Comparison of ENCODE assay signal across 2 cellular contexts in the genomic region with DNA sequence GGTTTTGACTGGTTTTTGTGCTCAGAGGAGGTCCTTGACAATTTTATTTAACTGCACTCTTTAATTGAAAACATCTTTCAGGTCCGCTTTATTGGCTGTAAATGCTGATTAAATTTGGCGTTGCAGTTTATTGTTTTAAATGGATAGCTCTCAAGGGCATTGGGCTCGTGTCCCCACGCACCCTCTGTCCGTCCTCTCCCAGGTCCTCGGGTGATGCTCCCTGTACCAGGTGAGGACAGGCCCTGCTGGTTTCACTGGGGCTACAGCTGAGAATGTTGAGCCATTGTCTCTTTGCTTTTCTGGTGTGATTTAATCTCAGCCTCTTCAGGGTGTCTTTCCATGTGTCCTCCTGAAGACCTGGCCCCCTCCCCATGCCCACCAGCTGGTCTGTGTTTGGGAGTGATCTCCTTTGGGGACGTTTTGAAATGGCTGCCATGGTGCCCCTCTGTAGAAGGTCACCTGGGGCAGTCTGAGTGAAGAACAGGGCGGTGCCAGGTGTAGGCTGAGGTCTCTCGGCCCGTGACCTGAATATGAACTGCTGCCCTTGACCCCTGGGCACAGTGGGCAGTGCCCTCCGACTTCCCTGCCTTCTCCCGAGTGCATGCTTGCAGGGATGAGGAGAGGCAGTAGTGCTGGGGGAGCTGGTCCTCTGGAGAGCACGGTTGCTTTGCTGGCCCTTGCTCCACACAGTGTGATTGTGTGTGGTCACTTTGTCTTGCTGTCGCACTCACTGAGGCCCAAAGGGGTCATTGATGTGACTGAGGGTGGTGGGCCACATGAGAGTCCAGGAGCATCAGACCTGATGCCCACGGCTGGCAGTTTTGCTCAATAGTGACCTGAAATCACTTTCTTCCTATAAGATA.
TF ChIP-seq lines count a peak whose summit lies in the region.

No MANE protein-coding gene starts in this region.

TF ChIP-seq in HEK293, 187 proteins besides CTCF, POLR2A, EP300 and RAD21:
- TF ChIP-seq ZEB2 (tag by site-specific recombination; IDR thresholded peaks at IDR 0.05) (no peak), HIC1 (tag by site-specific recombination; IDR thresholded peaks at IDR 0.05) (peak; percentile 37; the same call in 1 of the 2 replicates), GLIS1 (tag by site-specific recombination; IDR thresholded peaks at IDR 0.05) (0 out of 2 replicates have a peak, but pooled peaks have one; percentile 9)

TF ChIP-seq in HepG2, 621 proteins besides CTCF, POLR2A, EP300 and RAD21 (continues in another document):
- TF ChIP-seq NR2F6 (IDR thresholded peaks at IDR 0.05) = peak; percentile 82; the same call in 1 of the 2 replicates
- TF ChIP-seq NR2F6 (CRISPR knock-in tag; IDR thresholded peaks at IDR 0.05) = peak; percentile 86
- TF ChIP-seq SMARCE1 (IDR thresholded peaks at IDR 0.05; ENCODE audit: borderline replicate concordance) = no peak
- TF ChIP-seq AGO2 (optimal IDR thresholded peaks at IDR 0.05; ENCODE audit: low read depth, low read length) = peak; percentile 71
- peak; percentile 63; the same call in 1 of the 2 replicates for TF ChIP-seq ZSCAN21 (CRISPR knock-in tag; IDR thresholded peaks at IDR 0.05; ENCODE audit: borderline replicate concordance)
- peak; percentile 31; the same call in 1 of the 2 replicates for TF ChIP-seq ZC3H4 (CRISPR knock-in tag; IDR thresholded peaks at IDR 0.05; ENCODE audit: borderline replicate concordance)
- TF ChIP-seq, protein P1, sequence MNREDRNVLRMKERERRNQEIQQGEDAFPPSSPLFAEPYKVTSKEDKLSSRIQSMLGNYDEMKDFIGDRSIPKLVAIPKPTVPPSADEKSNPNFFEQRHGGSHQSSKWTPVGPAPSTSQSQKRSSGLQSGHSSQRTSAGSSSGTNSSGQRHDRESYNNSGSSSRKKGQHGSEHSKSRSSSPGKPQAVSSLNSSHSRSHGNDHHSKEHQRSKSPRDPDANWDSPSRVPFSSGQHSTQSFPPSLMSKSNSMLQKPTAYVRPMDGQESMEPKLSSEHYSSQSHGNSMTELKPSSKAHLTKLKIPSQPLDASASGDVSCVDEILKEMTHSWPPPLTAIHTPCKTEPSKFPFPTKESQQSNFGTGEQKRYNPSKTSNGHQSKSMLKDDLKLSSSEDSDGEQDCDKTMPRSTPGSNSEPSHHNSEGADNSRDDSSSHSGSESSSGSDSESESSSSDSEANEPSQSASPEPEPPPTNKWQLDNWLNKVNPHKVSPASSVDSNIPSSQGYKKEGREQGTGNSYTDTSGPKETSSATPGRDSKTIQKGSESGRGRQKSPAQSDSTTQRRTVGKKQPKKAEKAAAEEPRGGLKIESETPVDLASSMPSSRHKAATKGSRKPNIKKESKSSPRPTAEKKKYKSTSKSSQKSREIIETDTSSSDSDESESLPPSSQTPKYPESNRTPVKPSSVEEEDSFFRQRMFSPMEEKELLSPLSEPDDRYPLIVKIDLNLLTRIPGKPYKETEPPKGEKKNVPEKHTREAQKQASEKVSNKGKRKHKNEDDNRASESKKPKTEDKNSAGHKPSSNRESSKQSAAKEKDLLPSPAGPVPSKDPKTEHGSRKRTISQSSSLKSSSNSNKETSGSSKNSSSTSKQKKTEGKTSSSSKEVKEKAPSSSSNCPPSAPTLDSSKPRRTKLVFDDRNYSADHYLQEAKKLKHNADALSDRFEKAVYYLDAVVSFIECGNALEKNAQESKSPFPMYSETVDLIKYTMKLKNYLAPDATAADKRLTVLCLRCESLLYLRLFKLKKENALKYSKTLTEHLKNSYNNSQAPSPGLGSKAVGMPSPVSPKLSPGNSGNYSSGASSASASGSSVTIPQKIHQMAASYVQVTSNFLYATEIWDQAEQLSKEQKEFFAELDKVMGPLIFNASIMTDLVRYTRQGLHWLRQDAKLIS (CRISPR knock-in tag; IDR thresholded peaks at IDR 0.05) = 0 out of 2 replicates have a peak, but pooled peaks have one; percentile 66
- TF ChIP-seq TBX3 (IDR thresholded peaks at IDR 0.05; ENCODE audit: borderline replicate concordance) = no peak
- no peak for TF ChIP-seq POLR2G (IDR thresholded peaks at IDR 0.05; ENCODE audit: low read depth, low read length)
- TF ChIP-seq NFE2L1 (CRISPR knock-in tag; IDR thresholded peaks at IDR 0.05; ENCODE audit: borderline replicate concordance) = 0 out of 2 replicates have a peak, but pooled peaks have one; percentile 46
- peak; percentile 37; the same call in 1 of the 2 replicates for TF ChIP-seq MYC (CRISPR knock-in tag; IDR thresholded peaks at IDR 0.05; ENCODE audit: borderline replicate concordance)
- TF ChIP-seq, protein P2, sequence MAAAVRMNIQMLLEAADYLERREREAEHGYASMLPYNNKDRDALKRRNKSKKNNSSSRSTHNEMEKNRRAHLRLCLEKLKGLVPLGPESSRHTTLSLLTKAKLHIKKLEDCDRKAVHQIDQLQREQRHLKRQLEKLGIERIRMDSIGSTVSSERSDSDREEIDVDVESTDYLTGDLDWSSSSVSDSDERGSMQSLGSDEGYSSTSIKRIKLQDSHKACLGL (CRISPR knock-in tag; IDR thresholded peaks at IDR 0.05) = peak; percentile 69; the same call in 1 of the 2 replicates
- TF ChIP-seq, protein P3, sequence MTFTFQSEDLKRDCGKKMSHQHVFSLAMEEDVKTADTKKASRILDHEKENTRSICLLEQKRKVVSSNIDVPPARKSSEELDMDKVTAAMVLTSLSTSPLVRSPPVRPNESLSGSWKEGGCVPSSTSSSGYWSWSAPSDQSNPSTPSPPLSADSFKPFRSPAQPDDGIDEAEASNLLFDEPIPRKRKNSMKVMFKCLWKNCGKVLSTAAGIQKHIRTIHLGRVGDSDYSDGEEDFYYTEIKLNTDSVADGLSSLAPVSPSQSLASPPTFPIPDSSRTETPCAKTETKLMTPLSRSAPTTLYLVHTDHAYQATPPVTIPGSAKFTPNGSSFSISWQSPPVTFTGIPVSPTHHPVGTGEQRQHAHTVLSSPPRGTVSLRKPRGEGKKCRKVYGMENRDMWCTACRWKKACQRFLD (CRISPR knock-in tag; IDR thresholded peaks at IDR 0.05; ENCODE audit: borderline replicate concordance) = 0 out of 2 replicates have a peak, but pooled peaks have one; percentile 25
- peak; percentile 75 for TF ChIP-seq ZNF768 (CRISPR knock-in tag; IDR thresholded peaks at IDR 0.05)
- peak; percentile 99 for TF ChIP-seq RXRA (CRISPR knock-in tag; IDR thresholded peaks at IDR 0.05)
- TF ChIP-seq RARA (CRISPR knock-in tag; IDR thresholded peaks at IDR 0.05) = peak; percentile 90
- no peak for TF ChIP-seq HOXD1 (CRISPR knock-in tag; IDR thresholded peaks at IDR 0.05)
- peak; percentile 88; the same call in 1 of the 2 replicates for TF ChIP-seq ZNF280D (CRISPR knock-in tag; IDR thresholded peaks at IDR 0.05)
- 0 out of 2 replicates have a peak, but pooled peaks have one; percentile 14 for TF ChIP-seq ZFP41 (CRISPR knock-in tag; IDR thresholded peaks at IDR 0.05; ENCODE audit: borderline replicate concordance)
- peak; percentile 28; the same call in 1 of the 2 replicates for TF ChIP-seq IRF2 (CRISPR knock-in tag; IDR thresholded peaks at IDR 0.05)
- TF ChIP-seq MAZ (IDR thresholded peaks at IDR 0.05; ENCODE audit: borderline replicate concordance, low read depth, low read length) = no peak
- TF ChIP-seq MAZ (CRISPR knock-in tag; IDR thresholded peaks at IDR 0.05; ENCODE audit: low read depth) = no peak
- peak; percentile 87; the same call in 1 of the 2 replicates for TF ChIP-seq SNAPC4 (CRISPR knock-in tag; IDR thresholded peaks at IDR 0.05)
- TF ChIP-seq CENPT (CRISPR knock-in tag; IDR thresholded peaks at IDR 0.05; ENCODE audit: low read depth) = peak; percentile 70; the same call in 1 of the 2 replicates
- TF ChIP-seq YY1 (IDR thresholded peaks at IDR 0.05; ENCODE audit: insufficient read depth, insufficient replicate concordance, low read depth, low read length) = peak; percentile 67
- TF ChIP-seq SMAD1 (CRISPR knock-in tag; IDR thresholded peaks at IDR 0.05; ENCODE audit: borderline replicate concordance, low read depth) = peak; percentile 46; the same call in 1 of the 2 replicates
- TF ChIP-seq MTF2 (CRISPR knock-in tag; IDR thresholded peaks at IDR 0.05; ENCODE audit: borderline replicate concordance) = 0 out of 2 replicates have a peak, but pooled peaks have one; percentile 57
- TF ChIP-seq, protein P4, sequence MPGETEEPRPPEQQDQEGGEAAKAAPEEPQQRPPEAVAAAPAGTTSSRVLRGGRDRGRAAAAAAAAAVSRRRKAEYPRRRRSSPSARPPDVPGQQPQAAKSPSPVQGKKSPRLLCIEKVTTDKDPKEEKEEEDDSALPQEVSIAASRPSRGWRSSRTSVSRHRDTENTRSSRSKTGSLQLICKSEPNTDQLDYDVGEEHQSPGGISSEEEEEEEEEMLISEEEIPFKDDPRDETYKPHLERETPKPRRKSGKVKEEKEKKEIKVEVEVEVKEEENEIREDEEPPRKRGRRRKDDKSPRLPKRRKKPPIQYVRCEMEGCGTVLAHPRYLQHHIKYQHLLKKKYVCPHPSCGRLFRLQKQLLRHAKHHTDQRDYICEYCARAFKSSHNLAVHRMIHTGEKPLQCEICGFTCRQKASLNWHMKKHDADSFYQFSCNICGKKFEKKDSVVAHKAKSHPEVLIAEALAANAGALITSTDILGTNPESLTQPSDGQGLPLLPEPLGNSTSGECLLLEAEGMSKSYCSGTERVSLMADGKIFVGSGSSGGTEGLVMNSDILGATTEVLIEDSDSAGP (CRISPR knock-in tag; IDR thresholded peaks at IDR 0.05; ENCODE audit: borderline replicate concordance) = peak; percentile 60
- TF ChIP-seq BCL6 (CRISPR knock-in tag; IDR thresholded peaks at IDR 0.05) = peak; percentile 55; the same call in 1 of the 2 replicates
- TF ChIP-seq ZNF598 (CRISPR knock-in tag; IDR thresholded peaks at IDR 0.05; ENCODE audit: borderline replicate concordance) = peak; percentile 54; the same call in 1 of the 2 replicates
